In the genomic region with DNA sequence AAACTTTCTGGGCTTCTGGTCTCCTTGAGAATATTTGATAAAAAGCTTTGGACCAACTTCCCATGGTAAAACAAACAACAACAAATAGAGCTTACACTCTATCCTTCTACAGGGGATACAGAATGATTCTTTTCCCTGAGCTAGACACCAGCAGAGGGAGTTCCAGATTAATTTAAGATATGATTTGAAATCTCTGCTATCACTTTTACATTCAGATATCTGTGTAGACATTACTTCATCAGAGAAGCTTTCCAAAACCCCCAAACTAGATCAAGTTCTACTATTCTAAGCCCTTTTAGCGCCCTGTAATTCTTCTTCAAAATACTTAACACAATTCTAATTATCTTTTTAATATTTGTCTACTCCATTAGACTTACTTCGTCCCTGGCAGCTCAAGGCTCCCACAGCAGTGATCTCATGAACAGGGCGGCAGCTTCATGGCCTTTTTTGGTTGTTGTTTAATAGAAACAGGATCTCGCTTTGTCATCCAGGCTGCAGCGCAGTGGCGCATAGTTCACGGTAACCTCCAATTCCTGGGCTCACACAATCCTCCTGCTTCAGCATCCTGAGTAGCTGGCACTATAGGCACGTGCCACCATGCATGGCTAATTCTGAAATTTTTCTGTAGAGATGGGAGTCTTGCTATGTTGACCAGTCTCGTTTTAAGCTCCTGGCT, we compare ENCODE assay signal across 1 cellular context.
TF ChIP-seq lines count a peak whose summit lies in the region.

No MANE protein-coding gene starts in this region.

TF ChIP-seq in K562, 482 proteins besides CTCF, POLR2A, EP300 and RAD21:
- TF ChIP-seq ETV1 (tag; conservative IDR thresholded peaks at IDR 0.05; ENCODE audit: low read depth) (no peak), BHLHE40 (IDR thresholded peaks at IDR 0.05; ENCODE audit: low read length) (peak; percentile 12; the same call in 1 of the 2 replicates), MAZ (CRISPR knock-in tag; conservative IDR thresholded peaks at IDR 0.05 in 1 of 2, IDR thresholded peaks at IDR 0.05 in 1 of 2) (0 out of 4 replicates have a peak, but pooled peaks of 1 of the 2 experiments have one; percentile 26), ZNF121 (CRISPR knock-in tag; conservative IDR thresholded peaks at IDR 0.05) (0 out of 2 replicates have a peak, but pooled peaks have one; percentile 5), ZBTB33 (CRISPR knock-in tag; IDR thresholded peaks at IDR 0.05) (peak; percentile 80), BCL6 (CRISPR knock-in tag; IDR thresholded peaks at IDR 0.05) (no peak), POLR2AphosphoS5 (IDR thresholded peaks at IDR 0.05; ENCODE audit: control insufficient read depth, insufficient read depth, low read depth, low read length) (no peak), ZNF395 (CRISPR knock-in tag; IDR thresholded peaks at IDR 0.05) (peak; percentile 21; the same call in 1 of the 2 replicates), SOX6 (IDR thresholded peaks at IDR 0.05) (no peak)
- TF ChIP-seq, protein P1, sequence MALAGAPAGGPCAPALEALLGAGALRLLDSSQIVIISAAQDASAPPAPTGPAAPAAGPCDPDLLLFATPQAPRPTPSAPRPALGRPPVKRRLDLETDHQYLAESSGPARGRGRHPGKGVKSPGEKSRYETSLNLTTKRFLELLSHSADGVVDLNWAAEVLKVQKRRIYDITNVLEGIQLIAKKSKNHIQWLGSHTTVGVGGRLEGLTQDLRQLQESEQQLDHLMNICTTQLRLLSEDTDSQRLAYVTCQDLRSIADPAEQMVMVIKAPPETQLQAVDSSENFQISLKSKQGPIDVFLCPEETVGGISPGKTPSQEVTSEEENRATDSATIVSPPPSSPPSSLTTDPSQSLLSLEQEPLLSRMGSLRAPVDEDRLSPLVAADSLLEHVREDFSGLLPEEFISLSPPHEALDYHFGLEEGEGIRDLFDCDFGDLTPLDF (CRISPR knock-in tag; IDR thresholded peaks at IDR 0.05) = 0 out of 2 replicates have a peak, but pooled peaks have one; percentile 5
- TF ChIP-seq, protein P2, sequence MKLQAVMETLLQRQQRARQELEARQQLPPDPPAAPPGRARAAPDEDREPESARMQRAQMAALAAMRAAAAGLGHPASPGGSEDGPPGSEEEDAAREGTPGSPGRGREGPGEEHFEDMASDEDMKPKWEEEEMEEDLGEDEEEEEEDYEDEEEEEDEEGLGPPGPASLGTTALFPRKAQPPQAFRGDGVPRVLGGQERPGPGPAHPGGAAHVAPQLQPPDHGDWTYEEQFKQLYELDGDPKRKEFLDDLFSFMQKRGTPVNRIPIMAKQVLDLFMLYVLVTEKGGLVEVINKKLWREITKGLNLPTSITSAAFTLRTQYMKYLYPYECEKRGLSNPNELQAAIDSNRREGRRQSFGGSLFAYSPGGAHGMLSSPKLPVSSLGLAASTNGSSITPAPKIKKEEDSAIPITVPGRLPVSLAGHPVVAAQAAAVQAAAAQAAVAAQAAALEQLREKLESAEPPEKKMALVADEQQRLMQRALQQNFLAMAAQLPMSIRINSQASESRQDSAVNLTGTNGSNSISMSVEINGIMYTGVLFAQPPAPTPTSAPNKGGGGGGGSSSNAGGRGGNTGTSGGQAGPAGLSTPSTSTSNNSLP (IDR thresholded peaks at IDR 0.05; ENCODE audit: borderline replicate concordance, low read depth, low read length) = 0 out of 2 replicates have a peak, but pooled peaks have one; percentile 39
